ENCODE assay signal across 1 cellular context in the genomic region with DNA sequence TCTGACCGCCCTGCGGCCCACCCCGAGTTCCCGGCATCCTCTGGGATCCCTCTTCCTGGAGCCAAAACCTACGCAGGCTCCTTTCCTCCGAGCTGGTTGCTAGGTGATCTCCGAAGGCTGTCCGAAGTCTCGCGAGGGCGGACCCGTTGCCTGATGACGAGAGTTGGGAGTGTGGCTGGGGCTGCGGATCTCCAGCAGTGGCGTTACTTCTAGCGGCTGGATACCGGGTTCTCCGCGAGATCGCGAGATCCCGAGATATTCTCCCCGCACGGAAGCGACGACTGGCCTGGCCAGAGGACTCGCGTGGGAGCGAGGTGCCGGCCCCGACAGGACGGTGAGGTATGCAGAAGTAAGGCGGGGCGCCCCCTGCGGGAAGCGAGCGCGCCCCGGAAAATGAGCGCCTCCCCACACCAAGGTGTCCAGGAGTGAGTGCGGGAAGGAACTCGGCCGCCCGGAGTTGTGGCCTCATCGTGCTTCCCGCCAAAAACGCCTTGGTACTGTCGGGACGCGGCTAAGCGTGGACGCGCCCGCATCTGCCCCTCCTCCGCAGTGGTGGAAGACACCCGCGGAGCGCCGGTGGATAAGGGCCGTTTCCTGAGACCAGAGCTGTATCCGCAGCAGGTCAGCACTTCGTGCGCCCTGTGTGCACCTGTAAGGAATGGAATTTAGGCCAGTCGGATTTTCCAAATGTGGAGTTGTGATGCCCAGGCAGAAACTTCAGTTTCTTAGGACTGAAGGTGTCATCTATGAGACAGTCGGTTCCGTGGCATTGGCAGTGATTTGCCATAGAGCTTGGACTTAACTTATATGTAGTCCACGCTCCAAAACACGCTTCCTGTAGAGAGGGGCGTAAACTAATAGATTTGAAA.
TF ChIP-seq lines count a peak whose summit lies in the region.

A gene (plus strand): TSS at position 146 of the 869 bp plus-strand sequence. CDS start 1,426 bp downstream, outside the sequence.

TF ChIP-seq in HEK293, 187 proteins besides CTCF, POLR2A, EP300 and RAD21 (continued from another document and continues in another):
- TF ChIP-seq, protein P1, sequence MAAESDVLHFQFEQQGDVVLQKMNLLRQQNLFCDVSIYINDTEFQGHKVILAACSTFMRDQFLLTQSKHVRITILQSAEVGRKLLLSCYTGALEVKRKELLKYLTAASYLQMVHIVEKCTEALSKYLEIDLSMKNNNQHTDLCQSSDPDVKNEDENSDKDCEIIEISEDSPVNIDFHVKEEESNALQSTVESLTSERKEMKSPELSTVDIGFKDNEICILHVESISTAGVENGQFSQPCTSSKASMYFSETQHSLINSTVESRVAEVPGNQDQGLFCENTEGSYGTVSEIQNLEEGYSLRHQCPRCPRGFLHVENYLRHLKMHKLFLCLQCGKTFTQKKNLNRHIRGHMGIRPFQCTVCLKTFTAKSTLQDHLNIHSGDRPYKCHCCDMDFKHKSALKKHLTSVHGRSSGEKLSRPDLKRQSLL (tag by site-specific recombination; IDR thresholded peaks at IDR 0.05) = no peak
- TF ChIP-seq ZFP69B (tag by site-specific recombination; IDR thresholded peaks at IDR 0.05) (peak; percentile 74), ZNF629 (tag by site-specific recombination; IDR thresholded peaks at IDR 0.05) (peak; percentile 85), SETDB1 (IDR thresholded peaks at IDR 0.05; ENCODE audit: insufficient read length, low read length) (peak; percentile 26), ZNF600 (tag by site-specific recombination; IDR thresholded peaks at IDR 0.05) (peak; percentile 89), GLI4 (tag by site-specific recombination; IDR thresholded peaks at IDR 0.05) (peak; percentile 54; the same call in 1 of the 2 replicates), ZFHX2 (tag by site-specific recombination; conservative IDR thresholded peaks at IDR 0.05) (peak; percentile 46), ZNF394 (tag by site-specific recombination; IDR thresholded peaks at IDR 0.05; ENCODE audit: borderline replicate concordance) (peak; percentile 84; the same call in 1 of the 2 replicates), ZEB2 (tag by site-specific recombination; IDR thresholded peaks at IDR 0.05) (peak; percentile 93), ZNF623 (tag by site-specific recombination; IDR thresholded peaks at IDR 0.05) (peak; percentile 25; the same call in 1 of the 2 replicates), ZNF596 (tag by site-specific recombination; IDR thresholded peaks at IDR 0.05) (no peak), ZNF266 (tag by site-specific recombination; IDR thresholded peaks at IDR 0.05; ENCODE audit: low read depth) (no peak), ZBTB8A (tag by site-specific recombination; IDR thresholded peaks at IDR 0.05) (peak; percentile 67), ZBTB21 (tag by site-specific recombination; IDR thresholded peaks at IDR 0.05) (peak; percentile 56), ZNF366 (tag by site-specific recombination; conservative IDR thresholded peaks at IDR 0.05) (peak; percentile 79), WT1 (tag by site-specific recombination; IDR thresholded peaks at IDR 0.05) (peak; percentile 52), SP7 (tag by site-specific recombination; IDR thresholded peaks at IDR 0.05) (peak; percentile 90), YY2 (tag by site-specific recombination; IDR thresholded peaks at IDR 0.05) (0 out of 2 replicates have a peak, but pooled peaks have one; percentile 42), ZNF501 (tag by site-specific recombination; IDR thresholded peaks at IDR 0.05) (peak; percentile 99), ZNF785 (tag by site-specific recombination; IDR thresholded peaks at IDR 0.05) (peak; percentile 94; the same call in 1 of the 2 replicates), ZNF571 (tag by site-specific recombination; IDR thresholded peaks at IDR 0.05) (no peak), MYNN (tag by site-specific recombination; IDR thresholded peaks at IDR 0.05; ENCODE audit: borderline replicate concordance) (peak; percentile 13; the same call in 1 of the 2 replicates), KLF10 (tag by site-specific recombination; IDR thresholded peaks at IDR 0.05) (0 out of 2 replicates have a peak, but pooled peaks have one; percentile 28), ZBTB17 (tag by site-specific recombination; IDR thresholded peaks at IDR 0.05) (peak; percentile 91), GLIS2 (tag by site-specific recombination; IDR thresholded peaks at IDR 0.05) (peak; percentile 73), ZNF768 (tag by site-specific recombination; IDR thresholded peaks at IDR 0.05) (peak; percentile 15; the same call in 1 of the 2 replicates)
- TF ChIP-seq, protein P2, sequence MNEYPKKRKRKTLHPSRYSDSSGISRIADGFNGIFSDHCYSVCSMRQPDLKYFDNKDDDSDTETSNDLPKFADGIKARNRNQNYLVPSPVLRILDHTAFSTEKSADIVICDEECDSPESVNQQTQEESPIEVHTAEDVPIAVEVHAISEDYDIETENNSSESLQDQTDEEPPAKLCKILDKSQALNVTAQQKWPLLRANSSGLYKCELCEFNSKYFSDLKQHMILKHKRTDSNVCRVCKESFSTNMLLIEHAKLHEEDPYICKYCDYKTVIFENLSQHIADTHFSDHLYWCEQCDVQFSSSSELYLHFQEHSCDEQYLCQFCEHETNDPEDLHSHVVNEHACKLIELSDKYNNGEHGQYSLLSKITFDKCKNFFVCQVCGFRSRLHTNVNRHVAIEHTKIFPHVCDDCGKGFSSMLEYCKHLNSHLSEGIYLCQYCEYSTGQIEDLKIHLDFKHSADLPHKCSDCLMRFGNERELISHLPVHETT (tag by site-specific recombination; IDR thresholded peaks at IDR 0.05) = peak; percentile 69
- TF ChIP-seq, protein P3, sequence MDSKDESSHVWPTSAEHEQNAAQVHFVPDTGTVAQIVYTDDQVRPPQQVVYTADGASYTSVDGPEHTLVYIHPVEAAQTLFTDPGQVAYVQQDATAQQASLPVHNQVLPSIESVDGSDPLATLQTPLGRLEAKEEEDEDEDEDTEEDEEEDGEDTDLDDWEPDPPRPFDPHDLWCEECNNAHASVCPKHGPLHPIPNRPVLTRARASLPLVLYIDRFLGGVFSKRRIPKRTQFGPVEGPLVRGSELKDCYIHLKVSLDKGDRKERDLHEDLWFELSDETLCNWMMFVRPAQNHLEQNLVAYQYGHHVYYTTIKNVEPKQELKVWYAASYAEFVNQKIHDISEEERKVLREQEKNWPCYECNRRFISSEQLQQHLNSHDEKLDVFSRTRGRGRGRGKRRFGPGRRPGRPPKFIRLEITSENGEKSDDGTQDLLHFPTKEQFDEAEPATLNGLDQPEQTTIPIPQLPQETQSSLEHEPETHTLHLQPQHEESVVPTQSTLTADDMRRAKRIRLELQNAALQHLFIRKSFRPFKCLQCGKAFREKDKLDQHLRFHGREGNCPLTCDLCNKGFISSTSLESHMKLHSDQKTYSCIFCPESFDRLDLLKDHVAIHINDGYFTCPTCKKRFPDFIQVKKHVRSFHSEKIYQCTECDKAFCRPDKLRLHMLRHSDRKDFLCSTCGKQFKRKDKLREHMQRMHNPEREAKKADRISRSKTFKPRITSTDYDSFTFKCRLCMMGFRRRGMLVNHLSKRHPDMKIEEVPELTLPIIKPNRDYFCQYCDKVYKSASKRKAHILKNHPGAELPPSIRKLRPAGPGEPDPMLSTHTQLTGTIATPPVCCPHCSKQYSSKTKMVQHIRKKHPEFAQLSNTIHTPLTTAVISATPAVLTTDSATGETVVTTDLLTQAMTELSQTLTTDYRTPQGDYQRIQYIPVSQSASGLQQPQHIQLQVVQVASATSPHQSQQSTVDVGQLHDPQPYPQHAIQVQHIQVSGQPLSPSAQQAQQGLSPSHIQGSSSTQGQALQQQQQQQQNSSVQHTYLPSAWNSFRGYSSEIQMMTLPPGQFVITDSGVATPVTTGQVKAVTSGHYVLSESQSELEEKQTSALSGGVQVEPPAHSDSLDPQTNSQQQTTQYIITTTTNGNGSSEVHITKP (tag by site-specific recombination; IDR thresholded peaks at IDR 0.05) = peak; percentile 96
- TF ChIP-seq, protein P4, sequence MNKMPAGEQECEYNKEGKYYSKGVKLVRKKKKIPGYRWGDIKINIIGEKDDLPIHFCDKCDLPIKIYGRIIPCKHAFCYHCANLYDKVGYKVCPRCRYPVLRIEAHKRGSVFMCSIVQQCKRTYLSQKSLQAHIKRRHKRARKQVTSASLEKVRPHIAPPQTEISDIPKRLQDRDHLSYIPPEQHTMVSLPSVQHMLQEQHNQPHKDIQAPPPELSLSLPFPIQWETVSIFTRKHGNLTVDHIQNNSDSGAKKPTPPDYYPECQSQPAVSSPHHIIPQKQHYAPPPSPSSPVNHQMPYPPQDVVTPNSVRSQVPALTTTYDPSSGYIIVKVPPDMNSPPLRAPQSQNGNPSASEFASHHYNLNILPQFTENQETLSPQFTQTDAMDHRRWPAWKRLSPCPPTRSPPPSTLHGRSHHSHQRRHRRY (tag by site-specific recombination; IDR thresholded peaks at IDR 0.05) = no peak
- TF ChIP-seq, protein P5, sequence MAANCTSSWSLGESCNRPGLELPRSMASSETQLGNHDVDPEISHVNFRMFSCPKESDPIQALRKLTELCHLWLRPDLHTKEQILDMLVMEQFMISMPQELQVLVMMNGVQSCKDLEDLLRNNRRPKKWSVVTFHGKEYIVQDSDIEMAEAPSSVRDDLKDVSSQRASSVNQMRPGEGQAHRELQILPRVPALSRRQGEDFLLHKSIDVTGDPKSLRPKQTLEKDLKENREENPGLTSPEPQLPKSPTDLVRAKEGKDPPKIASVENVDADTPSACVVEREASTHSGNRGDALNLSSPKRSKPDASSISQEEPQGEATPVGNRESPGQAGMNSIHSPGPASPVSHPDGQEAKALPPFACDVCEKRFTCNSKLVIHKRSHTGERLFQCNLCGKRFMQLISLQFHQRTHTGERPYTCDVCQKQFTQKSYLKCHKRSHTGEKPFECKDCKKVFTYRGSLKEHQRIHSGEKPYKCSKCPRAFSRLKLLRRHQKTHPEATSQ (tag by site-specific recombination; IDR thresholded peaks at IDR 0.05) = peak; percentile 78; the same call in 1 of the 2 replicates
- TF ChIP-seq, protein P6, sequence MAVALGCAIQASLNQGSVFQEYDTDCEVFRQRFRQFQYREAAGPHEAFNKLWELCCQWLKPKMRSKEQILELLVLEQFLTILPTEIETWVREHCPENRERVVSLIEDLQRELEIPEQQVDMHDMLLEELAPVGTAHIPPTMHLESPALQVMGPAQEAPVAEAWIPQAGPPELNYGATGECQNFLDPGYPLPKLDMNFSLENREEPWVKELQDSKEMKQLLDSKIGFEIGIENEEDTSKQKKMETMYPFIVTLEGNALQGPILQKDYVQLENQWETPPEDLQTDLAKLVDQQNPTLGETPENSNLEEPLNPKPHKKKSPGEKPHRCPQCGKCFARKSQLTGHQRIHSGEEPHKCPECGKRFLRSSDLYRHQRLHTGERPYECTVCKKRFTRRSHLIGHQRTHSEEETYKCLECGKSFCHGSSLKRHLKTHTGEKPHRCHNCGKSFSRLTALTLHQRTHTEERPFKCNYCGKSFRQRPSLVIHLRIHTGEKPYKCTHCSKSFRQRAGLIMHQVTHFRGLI (tag by site-specific recombination; IDR thresholded peaks at IDR 0.05) = peak; percentile 17; the same call in 1 of the 2 replicates
- TF ChIP-seq, protein P7, sequence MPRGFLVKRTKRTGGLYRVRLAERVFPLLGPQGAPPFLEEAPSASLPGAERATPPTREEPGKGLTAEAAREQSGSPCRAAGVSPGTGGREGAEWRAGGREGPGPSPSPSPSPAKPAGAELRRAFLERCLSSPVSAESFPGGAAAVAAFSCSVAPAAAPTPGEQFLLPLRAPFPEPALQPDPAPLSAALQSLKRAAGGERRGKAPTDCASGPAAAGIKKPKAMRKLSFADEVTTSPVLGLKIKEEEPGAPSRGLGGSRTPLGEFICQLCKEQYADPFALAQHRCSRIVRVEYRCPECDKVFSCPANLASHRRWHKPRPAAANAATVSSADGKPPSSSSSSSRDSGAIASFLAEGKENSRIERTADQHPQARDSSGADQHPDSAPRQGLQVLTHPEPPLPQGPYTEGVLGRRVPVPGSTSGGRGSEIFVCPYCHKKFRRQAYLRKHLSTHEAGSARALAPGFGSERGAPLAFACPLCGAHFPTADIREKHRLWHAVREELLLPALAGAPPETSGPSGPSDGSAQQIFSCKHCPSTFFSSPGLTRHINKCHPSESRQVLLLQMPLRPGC (tag by site-specific recombination; IDR thresholded peaks at IDR 0.05) = peak; percentile 72
- TF ChIP-seq, protein P8, sequence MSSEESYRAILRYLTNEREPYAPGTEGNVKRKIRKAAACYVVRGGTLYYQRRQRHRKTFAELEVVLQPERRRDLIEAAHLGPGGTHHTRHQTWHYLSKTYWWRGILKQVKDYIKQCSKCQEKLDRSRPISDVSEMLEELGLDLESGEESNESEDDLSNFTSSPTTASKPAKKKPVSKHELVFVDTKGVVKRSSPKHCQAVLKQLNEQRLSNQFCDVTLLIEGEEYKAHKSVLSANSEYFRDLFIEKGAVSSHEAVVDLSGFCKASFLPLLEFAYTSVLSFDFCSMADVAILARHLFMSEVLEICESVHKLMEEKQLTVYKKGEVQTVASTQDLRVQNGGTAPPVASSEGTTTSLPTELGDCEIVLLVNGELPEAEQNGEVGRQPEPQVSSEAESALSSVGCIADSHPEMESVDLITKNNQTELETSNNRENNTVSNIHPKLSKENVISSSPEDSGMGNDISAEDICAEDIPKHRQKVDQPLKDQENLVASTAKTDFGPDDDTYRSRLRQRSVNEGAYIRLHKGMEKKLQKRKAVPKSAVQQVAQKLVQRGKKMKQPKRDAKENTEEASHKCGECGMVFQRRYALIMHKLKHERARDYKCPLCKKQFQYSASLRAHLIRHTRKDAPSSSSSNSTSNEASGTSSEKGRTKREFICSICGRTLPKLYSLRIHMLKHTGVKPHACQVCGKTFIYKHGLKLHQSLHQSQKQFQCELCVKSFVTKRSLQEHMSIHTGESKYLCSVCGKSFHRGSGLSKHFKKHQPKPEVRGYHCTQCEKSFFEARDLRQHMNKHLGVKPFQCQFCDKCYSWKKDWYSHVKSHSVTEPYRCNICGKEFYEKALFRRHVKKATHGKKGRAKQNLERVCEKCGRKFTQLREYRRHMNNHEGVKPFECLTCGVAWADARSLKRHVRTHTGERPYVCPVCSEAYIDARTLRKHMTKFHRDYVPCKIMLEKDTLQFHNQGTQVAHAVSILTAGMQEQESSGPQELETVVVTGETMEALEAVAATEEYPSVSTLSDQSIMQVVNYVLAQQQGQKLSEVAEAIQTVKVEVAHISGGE (tag by site-specific recombination; conservative IDR thresholded peaks at IDR 0.05; ENCODE audit: low read depth) = peak; percentile 57
- TF ChIP-seq, protein P9, sequence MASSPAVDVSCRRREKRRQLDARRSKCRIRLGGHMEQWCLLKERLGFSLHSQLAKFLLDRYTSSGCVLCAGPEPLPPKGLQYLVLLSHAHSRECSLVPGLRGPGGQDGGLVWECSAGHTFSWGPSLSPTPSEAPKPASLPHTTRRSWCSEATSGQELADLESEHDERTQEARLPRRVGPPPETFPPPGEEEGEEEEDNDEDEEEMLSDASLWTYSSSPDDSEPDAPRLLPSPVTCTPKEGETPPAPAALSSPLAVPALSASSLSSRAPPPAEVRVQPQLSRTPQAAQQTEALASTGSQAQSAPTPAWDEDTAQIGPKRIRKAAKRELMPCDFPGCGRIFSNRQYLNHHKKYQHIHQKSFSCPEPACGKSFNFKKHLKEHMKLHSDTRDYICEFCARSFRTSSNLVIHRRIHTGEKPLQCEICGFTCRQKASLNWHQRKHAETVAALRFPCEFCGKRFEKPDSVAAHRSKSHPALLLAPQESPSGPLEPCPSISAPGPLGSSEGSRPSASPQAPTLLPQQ (tag by site-specific recombination; IDR thresholded peaks at IDR 0.05) = peak; percentile 80
